Comparison of ENCODE assay signal across 32 cellular contexts in genomic region chr3:14466179-14466903, GRCh38.
"Had no signal": no experiment of that assay in that cellular context is flagged by ENCODE, and none has a peak within 500 bp of the region (broad histone marks: within the 10 kb centered on the region; RNA-seq: fewer than 3 reads in every experiment).

No MANE protein-coding gene starts in this region.

- H3K27me3 Mint-ChIP-seq: activated CD4-positive, alpha-beta T cell treated with anti-CD3 and anti-CD28 coated beads for 36 hours; activated CD4-positive, alpha-beta T cell treated with anti-CD3 and anti-CD28 coated beads, Interleukin-2, amount 10 ng/mL, durations not matched to agents 7 days and 5 days; activated naive CD8-positive, alpha-beta T cell; activated naive CD8-positive, alpha-beta T cell treated with anti-CD3 and anti-CD28 coated beads, Interleukin-2, amount 50 U/mL, for 24 hours; activated T-cell treated with anti-CD3 and anti-CD28 coated beads, Interleukin-2, amount 50 U/mL, for 24 hours had no signal

- H3K4me3 ChIP-seq: Peyer's patch, SK-N-MC had no signal

- H3K36me3 Mint-ChIP-seq: activated naive CD8-positive, alpha-beta T cell had no signal

- H3K27ac ChIP-seq: Peyer's patch, SK-N-MC had no signal

- H3K9me3 ChIP-seq: Peyer's patch had no signal

- ATAC-seq: activated CD4-positive, alpha-beta T cell treated with anti-CD3 and anti-CD28 coated beads for 36 hours; activated CD4-positive, CD25-positive, alpha-beta regulatory T cell treated with anti-CD3 and anti-CD28 coated beads, Interleukin-2, amount 50 U/mL, for 24 hours; activated CD8-positive, alpha-beta T cell treated with anti-CD3 and anti-CD28 coated beads, Interleukin-2, amount 10 ng/mL, durations not matched to agents 7 days and 5 days; activated naive CD8-positive, alpha-beta T cell treated with anti-CD3 and anti-CD28 coated beads, Interleukin-2, amount 50 U/mL, for 24 hours; PC-3; Right ventricle myocardium inferior had no signal

- H3K27me3 ChIP-seq: Peyer's patch had no signal

- DNase-seq: activated CD4-positive, alpha-beta T cell treated with anti-CD3 and anti-CD28 coated beads for 36 hours; activated CD4-positive, alpha-beta T cell treated with anti-CD3 and anti-CD28 coated beads, Interleukin-2, amount 10 ng/mL, durations not matched to agents 7 days and 5 days; activated CD4-positive, alpha-beta T cell treated with anti-CD3 and anti-CD28 coated beads, Interleukin-2, amount 50 U/mL, for 48 hours; activated CD8-positive, alpha-beta T cell treated with anti-CD3 and anti-CD28 coated beads, Interleukin-2, amount 10 ng/mL, durations not matched to agents 7 days and 5 days; activated gamma-delta T cell; activated naive CD4-positive, alpha-beta T cell treated with Interleukin-2 at 50 U/mL for 16 hours; activated naive CD8-positive, alpha-beta T cell treated with anti-CD3 and anti-CD28 coated beads, Interleukin-2, amount 50 U/mL, for 24 hours; activated T-cell treated with anti-CD3 and anti-CD28 coated beads, Interleukin-2, amount 50 U/mL, for 24 hours; anterior cingulate cortex; central memory CD4-positive, alpha-beta T cell; Karpas-422; NCI-H1048; NCI-H1105 treated with DMSO at 0.1 percent for 48 hours; NCI-H1436; NCI-H1694; NCI-H2029; NCI-H510A; NCI-H526; NCI-H748 treated with DMSO at 0.1 percent for 48 hours; NK-92 treated with Interleukin-12 subunit alpha and Interleukin-12 subunit beta, amount 100 ng/mL, for 24 hours; PC-3; Peyer's patch; RPMI8226 had no signal

- H3K27ac Mint-ChIP-seq: activated CD4-positive, alpha-beta T cell treated with anti-CD3 and anti-CD28 coated beads for 36 hours; activated CD8-positive, alpha-beta T cell treated with anti-CD3 and anti-CD28 coated beads, Interleukin-2, amount 10 ng/mL, durations not matched to agents 7 days and 5 days; activated naive CD8-positive, alpha-beta T cell; activated naive CD8-positive, alpha-beta T cell treated with anti-CD3 and anti-CD28 coated beads, Interleukin-2, amount 50 U/mL, for 24 hours; activated T-helper 2 cell treated with anti-CD3 and anti-CD28 coated beads, Interferon-gamma antibody, Interleukin-2, Interleukin-4, amounts not matched to agents 10 μg/mL and 5 μg/mL and 100 μg/mL, durations not matched to agents 14 hours and 24 hours and 36 hours; brain; T-helper 1 cell treated with Interleukin-12 subunit alpha and Interleukin-12 subunit beta and Interleukin-4 antibody, amounts not matched to agents 30 μg/mL and 1 μg/mL, for 36 hours; T-helper 2 cell treated with Interferon-gamma antibody and Interleukin-4, amounts not matched to agents 5 μg/mL and 100 μg/mL, for 36 hours had no signal

- FAIRE-seq: TTC549 had no signal

- H3K4me3 Mint-ChIP-seq: activated CD4-positive, alpha-beta T cell treated with anti-CD3 and anti-CD28 coated beads for 36 hours; activated CD4-positive, alpha-beta T cell treated with anti-CD3 and anti-CD28 coated beads, Interleukin-2, amount 10 ng/mL, durations not matched to agents 7 days and 5 days; activated CD8-positive, alpha-beta T cell treated with anti-CD3 and anti-CD28 coated beads, Interleukin-2, amount 10 ng/mL, durations not matched to agents 7 days and 5 days; activated naive CD8-positive, alpha-beta T cell; activated naive CD8-positive, alpha-beta T cell treated with anti-CD3 and anti-CD28 coated beads, Interleukin-2, amount 50 U/mL, for 24 hours; activated T-cell treated with anti-CD3 and anti-CD28 coated beads, Interleukin-2, amount 50 U/mL, for 24 hours; brain; T-helper 1 cell treated with Interleukin-12 subunit alpha and Interleukin-12 subunit beta and Interleukin-4 antibody, amounts not matched to agents 30 μg/mL and 1 μg/mL, for 36 hours; T-helper 2 cell treated with Interferon-gamma antibody and Interleukin-4, amounts not matched to agents 5 μg/mL and 100 μg/mL, for 36 hours had no signal

- H3K9me3 Mint-ChIP-seq: activated CD4-positive, alpha-beta T cell treated with anti-CD3 and anti-CD28 coated beads, Interleukin-2, amount 10 ng/mL, durations not matched to agents 7 days and 5 days; activated naive CD8-positive, alpha-beta T cell treated with anti-CD3 and anti-CD28 coated beads, Interleukin-2, amount 50 U/mL, for 24 hours; activated T-cell treated with anti-CD3 and anti-CD28 coated beads, Interleukin-2, amount 50 U/mL, for 24 hours; activated T-helper 2 cell treated with anti-CD3 and anti-CD28 coated beads, Interferon-gamma antibody, Interleukin-2, Interleukin-4, amounts not matched to agents 10 μg/mL and 5 μg/mL and 100 μg/mL, durations not matched to agents 14 hours and 24 hours and 36 hours; brain; T-helper 1 cell treated with Interleukin-12 subunit alpha and Interleukin-12 subunit beta and Interleukin-4 antibody, amounts not matched to agents 30 μg/mL and 1 μg/mL, for 36 hours; T-helper 2 cell treated with Interferon-gamma antibody and Interleukin-4, amounts not matched to agents 5 μg/mL and 100 μg/mL, for 36 hours had no signal

- H3K4me1 Mint-ChIP-seq: activated CD4-positive, alpha-beta T cell treated with anti-CD3 and anti-CD28 coated beads, Interleukin-2, amount 10 ng/mL, durations not matched to agents 7 days and 5 days had no signal

- H3K4me1 ChIP-seq: Peyer's patch had no signal
